In the genomic region with DNA sequence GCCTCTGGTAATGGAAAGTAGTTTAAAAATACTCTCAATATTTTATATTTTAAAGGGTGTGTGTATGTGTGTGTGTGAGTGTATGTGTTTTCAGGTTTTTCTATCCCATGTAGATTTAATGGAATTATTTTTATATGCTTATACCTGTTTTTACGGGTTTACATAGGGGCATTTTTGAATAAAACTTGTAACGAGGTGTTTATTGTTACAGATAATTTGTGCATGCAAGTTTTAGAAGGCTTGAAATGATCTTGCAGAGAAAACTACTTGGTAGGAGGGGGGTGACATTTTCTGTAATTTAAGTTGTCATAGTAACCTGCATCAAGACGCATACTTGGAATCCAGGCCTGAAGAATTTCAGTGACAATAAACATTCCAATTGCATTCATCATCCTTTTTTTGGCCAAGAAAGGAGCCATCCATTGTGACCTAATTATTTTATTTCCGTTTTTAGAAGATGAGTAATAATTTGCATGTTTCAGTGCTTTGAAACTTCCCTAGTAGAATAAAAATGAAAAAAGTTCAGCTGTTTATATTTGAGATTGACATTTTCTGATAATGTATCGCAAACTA, we compare ENCODE assay signal across 9 cellular contexts. TPM values are rescaled to one million over a fixed set of nuclear protein-coding genes. Genes with fewer than 3 reads are reported as not detected.
A peak's percentile ranks its signal among the peaks of the same experiment; 100 is the strongest.
DNase-seq lines count a peak whose midpoint lies in the region; ATAC-seq and TF ChIP-seq lines count a peak whose summit lies in the region.
"Had no signal": no experiment of that assay in that cellular context is flagged by ENCODE, and none has a peak within 500 bp of the region (broad histone marks: within the 10 kb centered on the region; RNA-seq: fewer than 3 reads in every experiment).

No MANE protein-coding gene starts in this region.

- H3K27ac ChIP-seq in heart right ventricle (no peak overlapping the region), right atrium auricular region (peak overlapping the region in 1 of 2 donors; percentile 43), upper lobe of right lung (peak overlapping the region; percentile 25)

- TF ChIP-seq CTCF in heart right ventricle (IDR thresholded peaks at IDR 0.05) (no peak), right atrium auricular region (IDR thresholded peaks at IDR 0.05) (no peak), astrocyte of the cerebellum (IDR thresholded peaks at IDR 0.05; ENCODE audit: low read depth, low read length, missing control alignments) (no peak), upper lobe of right lung (IDR thresholded peaks at IDR 0.05) (no peak)

- DNase-seq in heart right ventricle, result no peak
- no peak for DNase-seq in right atrium auricular region (ENCODE audit: low spot score)
- DNase-seq in astrocyte of the cerebellum (ENCODE audit: low read depth), result peak; percentile 95
- peak; percentile 32 for DNase-seq in iPS-NIHi11 (ENCODE audit: low spot score)
- no peak for DNase-seq in upper lobe of right lung
- DNase-seq in posterior vena cava (ENCODE audit: low spot score), result no peak
- DNase-seq in NCI-H146 treated with DMSO at 0.1 percent for 48 hours (lab: John Stamatoyannopoulos, UW; ENCODE audit: unreplicated experiment), result no peak
- no peak for DNase-seq in NCI-H146 (lab: John Stamatoyannopoulos, UW)
- DNase-seq: amygdala had no signal

- in situ Hi-C loops in astrocyte of the cerebellum (cut with HindIII; ENCODE audit: low sequenced_read_pairs), result no loop called here

- H3K36me3 ChIP-seq in heart right ventricle, result peaks cover 0 to 6% (median 0%) of the 10 kb centered on the region in 9 donors
- no peaks in the 10 kb centered on the region for H3K36me3 ChIP-seq in right atrium auricular region
- H3K36me3 ChIP-seq in upper lobe of right lung, result no peaks in the 10 kb centered on the region

- intact Hi-C loops in heart right ventricle (cut with DNase I), result loop anchor here in 1 of 10 donors (5.0 kb wide), 1 partner anchor 35 kb away; no protein-coding TSS in a partner anchor
- intact Hi-C loops in upper lobe of right lung (cut with DNase I), result no loop called here
- intact Hi-C loops in posterior vena cava (cut with DNase I), result no loop called here

- H3K4me1 ChIP-seq in heart right ventricle, result peaks cover 0 to 46% (median 20%) of the 10 kb centered on the region in 9 donors
- peaks cover 0 to 32% of the 10 kb centered on the region in 2 donors for H3K4me1 ChIP-seq in right atrium auricular region
- H3K4me1 ChIP-seq in upper lobe of right lung, result peaks cover 7% of the 10 kb centered on the region

- H3K4me3 ChIP-seq in heart right ventricle (no peak overlapping the region), right atrium auricular region (no peak overlapping the region), astrocyte of the cerebellum (ENCODE audit: low read depth, low read length) (no peak overlapping the region), upper lobe of right lung (no peak overlapping the region)

- H3K27me3 ChIP-seq in heart right ventricle (no peaks in the 10 kb centered on the region), right atrium auricular region (no peaks in the 10 kb centered on the region), upper lobe of right lung (no peaks in the 10 kb centered on the region)

- WGBS in heart right ventricle, 2 donors, result 47 to 57% methylated on average over 5 of the region's 5 CpGs

- H3K9me3 ChIP-seq in heart right ventricle (peaks cover 0 to 5% (median 0%) of the 10 kb centered on the region in 11 donors), right atrium auricular region (peaks cover 0 to 2% of the 10 kb centered on the region in 2 donors), upper lobe of right lung (no peaks in the 10 kb centered on the region)

- ATAC-seq in heart right ventricle, result peak in 5 of 8 donors; percentile 48 to 69 (median 56)
- no peak for ATAC-seq in upper lobe of right lung

RNA-seq across cellular contexts. Expression of gene RASSF8, which starts 39.0 kb away (rescaled TPM):
- total RNA-seq in heart right ventricle (10 to 100 TPM; 18.8 to 43.9 (median 29.3) TPM), right atrium auricular region (10 to 100 TPM; 44.4 to 67.4 TPM), upper lobe of right lung (85.7 TPM), posterior vena cava (100 to 1,000 TPM in 1 of 2 donors, 10 to 100 TPM in 1; 74.5 to 113 TPM)
- polyA plus RNA-seq in heart right ventricle, result 1 to 10 TPM; 5.7 to 6.0 TPM

Comparison
In these comparisons a context has a peak if more than half of its experiments do, and no peak if none do; other contexts are left out.
1. DNase-seq: peak in astrocyte of the cerebellum (single experiment) and iPS-NIHi11 (single experiment); none in heart right ventricle (0 of 2), right atrium auricular region (single experiment), upper lobe of right lung (single experiment), posterior vena cava (single experiment), NCI-H146 treated with DMSO at 0.1 percent for 48 hours (single experiment) and NCI-H146 (single experiment).